19 cellular contexts compared by ENCODE assay signal in genomic region chr19:2511570-2511969, GRCh38.
"Had no signal": no experiment of that assay in that cellular context is flagged by ENCODE, and none has a peak within 500 bp of the region (broad histone marks: within the 10 kb centered on the region; RNA-seq: fewer than 3 reads in every experiment).

No MANE protein-coding gene starts in this region.

- H3K9me3 Mint-ChIP-seq: activated CD8-positive, alpha-beta T cell treated with anti-CD3 and anti-CD28 coated beads for 36 hours; activated naive CD8-positive, alpha-beta T cell treated with anti-CD3 and anti-CD28 coated beads, Interleukin-2, amount 10 ng/mL, durations not matched to agents 7 days and 5 days; activated T-helper 2 cell treated with anti-CD3 and anti-CD28 coated beads, Interferon-gamma antibody, Interleukin-2, Interleukin-4, amounts not matched to agents 10 μg/mL and 5 μg/mL and 100 μg/mL, durations not matched to agents 14 hours and 24 hours and 36 hours; natural killer cell treated with Interleukin-12 subunit alpha and Interleukin-12 subunit beta and Interleukin-15 and Interleukin-18, amount 100 ng/mL, for 72 hours had no signal

- H3K4me3 ChIP-seq: body of pancreas, dorsolateral prefrontal cortex, lung, spleen, thyroid gland had no signal

- H3K36me3 Mint-ChIP-seq: activated naive CD8-positive, alpha-beta T cell treated with anti-CD3 and anti-CD28 coated beads, Interleukin-2, amount 10 ng/mL, durations not matched to agents 7 days and 5 days; natural killer cell treated with Interleukin-12 subunit alpha and Interleukin-12 subunit beta and Interleukin-15 and Interleukin-18, amount 100 ng/mL, for 72 hours had no signal

- H3K27me3 Mint-ChIP-seq: activated naive CD8-positive, alpha-beta T cell treated with anti-CD3 and anti-CD28 coated beads, Interleukin-2, amount 10 ng/mL, durations not matched to agents 7 days and 5 days; natural killer cell treated with Interleukin-12 subunit alpha and Interleukin-12 subunit beta and Interleukin-15 and Interleukin-18, amount 100 ng/mL, for 72 hours had no signal

- DNase-seq: activated CD4-positive, alpha-beta T cell treated with anti-CD3 and anti-CD28 coated beads for 48 hours; activated CD4-positive, CD25-positive, alpha-beta regulatory T cell; activated CD8-positive, alpha-beta T cell treated with anti-CD3 and anti-CD28 coated beads for 36 hours; activated naive CD4-positive, alpha-beta T cell treated with Interleukin-2 at 50 U/mL for 16 hours; activated naive CD8-positive, alpha-beta T cell treated with anti-CD3 and anti-CD28 coated beads, Interleukin-2, amount 10 ng/mL, durations not matched to agents 7 days and 5 days; activated T-cell treated with anti-CD3 and anti-CD28 coated beads, Interleukin-2, amount 50 U/mL, for 1 hour; body of pancreas; dorsolateral prefrontal cortex; foreskin melanocyte; kidney; spleen; stimulated activated CD4-positive, alpha-beta T cell treated with anti-CD3 and anti-CD28 coated beads, Interleukin-4, amount 100 ng/mL, for 4 hours; stimulated activated naive CD4-positive, alpha-beta T cell treated with Interleukin-2 at 50 U/mL for 16 hours; thyroid gland had no signal

- H3K27ac Mint-ChIP-seq: activated CD8-positive, alpha-beta T cell treated with anti-CD3 and anti-CD28 coated beads for 36 hours; activated naive CD8-positive, alpha-beta T cell treated with anti-CD3 and anti-CD28 coated beads, Interleukin-2, amount 10 ng/mL, durations not matched to agents 7 days and 5 days; activated T-helper 2 cell treated with anti-CD3 and anti-CD28 coated beads, Interferon-gamma antibody, Interleukin-2, Interleukin-4, amounts not matched to agents 10 μg/mL and 5 μg/mL and 100 μg/mL, durations not matched to agents 14 hours and 24 hours and 36 hours had no signal

- ATAC-seq: activated CD8-positive, alpha-beta T cell treated with anti-CD3 and anti-CD28 coated beads for 36 hours; body of pancreas; left lobe of liver had no signal

- H3K36me3 ChIP-seq: thyroid gland had no signal

- H3K4me3 Mint-ChIP-seq: activated CD8-positive, alpha-beta T cell treated with anti-CD3 and anti-CD28 coated beads for 36 hours; activated naive CD8-positive, alpha-beta T cell treated with anti-CD3 and anti-CD28 coated beads, Interleukin-2, amount 10 ng/mL, durations not matched to agents 7 days and 5 days; mesothelial cell of epicardium; natural killer cell treated with Interleukin-12 subunit alpha and Interleukin-12 subunit beta and Interleukin-15 and Interleukin-18, amount 100 ng/mL, for 72 hours had no signal

- H3K27me3 ChIP-seq: body of pancreas, dorsolateral prefrontal cortex, spleen, thyroid gland had no signal
